Comparison of ENCODE assay signal across 28 cellular contexts in genomic region chr11:133692371-133692770, GRCh38.
"Had no signal": no experiment of that assay in that cellular context is flagged by ENCODE, and none has a peak within 500 bp of the region (broad histone marks: within the 10 kb centered on the region; RNA-seq: fewer than 3 reads in every experiment).

No MANE protein-coding gene starts in this region.

- H3K9me3 ChIP-seq: ascending aorta, MG63, Peyer's patch had no signal

- H3K36me3 ChIP-seq: ascending aorta, MG63, Peyer's patch, WERI-Rb-1 had no signal

- H3K27ac ChIP-seq: ascending aorta, Peyer's patch, WERI-Rb-1 had no signal

- ATAC-seq: PC-3 had no signal

- H3K4me3 ChIP-seq: ascending aorta, MG63, Peyer's patch had no signal

- DNase-seq: activated CD4-positive, alpha-beta memory T cell treated with anti-CD3 and anti-CD28 coated beads, Interleukin-2, amount 10 ng/mL, durations not matched to agents 7 days and 5 days; activated CD4-positive, alpha-beta T cell treated with anti-CD3 and anti-CD28 coated beads for 1 hour; activated CD4-positive, alpha-beta T cell treated with anti-CD3 and anti-CD28 coated beads for 48 hours; activated CD4-positive, CD25-positive, alpha-beta regulatory T cell; activated gamma-delta T cell; activated naive CD4-positive, alpha-beta T cell treated with Interleukin-2 at 50 U/mL for 16 hours; activated naive CD8-positive, alpha-beta T cell treated with anti-CD3 and anti-CD28 coated beads, Interleukin-2, amount 10 ng/mL, durations not matched to agents 7 days and 5 days; activated T-cell treated with anti-CD3 and anti-CD28 coated beads, Interleukin-2, amount 50 U/mL, for 24 hours; Kasumi-1; KG1; MG63; NCI-H1048; NCI-H1105 treated with DMSO at 0.1 percent for 48 hours; NCI-H1436; NCI-H1694 treated with DMSO at 0.1 percent for 48 hours; NCI-H2029 treated with DMSO at 0.1 percent for 48 hours; NCI-H226; NCI-H446 treated with DMSO at 0.1 percent for 48 hours; NCI-H524; NCI-H69; NK-92 treated with Interleukin-12 subunit alpha and Interleukin-12 subunit beta, amount 100 ng/mL, for 24 hours; PC-3; Peyer's patch; RPMI8226; SW 1271; T1000; WERI-Rb-1 had no signal

- H3K4me1 ChIP-seq: ascending aorta, Peyer's patch had no signal

- H3K27me3 ChIP-seq: ascending aorta, Peyer's patch had no signal
